1 cellular context compared by ENCODE assay signal in genomic region chr3:45612918-45613602, GRCh38.
TF ChIP-seq lines count a peak whose summit lies in the region.

No MANE protein-coding gene starts in this region.

TF ChIP-seq in K562, 482 proteins besides CTCF, POLR2A, EP300 and RAD21 (continued from another document):
- peak; percentile 60; the same call in 1 of the 2 replicates for TF ChIP-seq ZNF134 (CRISPR knock-in tag; conservative IDR thresholded peaks at IDR 0.05)
